In the genomic region with DNA sequence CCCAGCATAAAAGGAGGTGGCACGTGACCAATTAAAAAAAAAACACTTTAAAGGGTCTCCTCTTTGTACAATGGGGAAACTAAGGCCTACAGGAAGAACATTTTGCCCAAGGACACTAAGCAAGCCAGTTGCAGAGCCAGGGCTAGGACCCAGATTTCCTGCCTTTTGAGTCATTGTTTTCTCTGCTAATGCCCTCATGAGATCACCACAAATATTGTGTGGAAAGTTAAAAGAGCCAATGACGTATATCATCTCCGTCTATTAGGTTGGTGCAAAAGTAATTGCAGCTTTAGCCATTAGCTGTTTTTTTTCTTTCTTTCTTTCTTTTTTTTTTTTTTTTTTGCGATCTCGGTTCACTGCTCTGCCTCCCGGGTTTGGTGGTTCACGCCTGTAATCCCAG, we compare ENCODE assay signal across 1 cellular context.
TF ChIP-seq lines count a peak whose summit lies in the region.

No MANE protein-coding gene starts in this region.

TF ChIP-seq in HepG2, 621 proteins besides CTCF, POLR2A, EP300 and RAD21:
- TF ChIP-seq ATRX (CRISPR knock-in tag; IDR thresholded peaks at IDR 0.05; ENCODE audit: borderline replicate concordance) = no peak
- TF ChIP-seq CREB1 (IDR thresholded peaks at IDR 0.05) = peak; percentile 67
- TF ChIP-seq CREB1 (CRISPR knock-in tag; IDR thresholded peaks at IDR 0.05) = no peak
